In the genomic region with DNA sequence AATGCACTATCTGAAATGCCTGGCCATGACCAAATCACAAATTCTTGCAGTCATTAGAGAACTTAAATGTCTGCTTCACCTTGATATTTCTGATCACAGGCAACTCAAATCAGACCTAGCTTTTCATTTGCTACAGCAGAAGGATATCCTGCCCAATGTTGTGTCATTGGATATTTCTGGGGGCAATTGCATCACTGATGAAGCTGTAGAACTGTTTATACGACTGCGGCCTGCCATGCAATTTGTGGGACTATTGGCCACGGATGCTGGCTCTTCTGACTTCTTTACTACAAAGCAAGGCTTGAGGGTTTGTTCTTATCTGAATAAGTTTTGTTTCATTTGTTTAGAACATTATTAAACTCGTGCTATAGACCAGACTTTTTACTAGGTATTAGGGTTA, we compare ENCODE assay signal across 26 cellular contexts. TPM values are rescaled to one million over a fixed set of nuclear protein-coding genes. Genes with fewer than 3 reads are reported as not detected.
DNase-seq lines count a peak whose midpoint lies in the region; ATAC-seq, FAIRE-seq and TF ChIP-seq lines count a peak whose summit lies in the region.
"Had no signal": no experiment of that assay in that cellular context is flagged by ENCODE, and none has a peak within 500 bp of the region (broad histone marks: within the 10 kb centered on the region; RNA-seq: fewer than 3 reads in every experiment).

No MANE protein-coding gene starts in this region.

- no peak overlapping the region for H2AFZ ChIP-seq in GM12878 (ENCODE audit: control insufficient read depth, low read depth, low read length)
- H2AFZ ChIP-seq: GM23338 had no signal

- no peak for TF ChIP-seq RAD21 in GM12878 (IDR thresholded peaks at IDR 0.05; ENCODE audit: insufficient read depth, low read depth, low read length)

- TF ChIP-seq EP300 in GM12878 (IDR thresholded peaks at IDR 0.05; ENCODE audit: borderline replicate concordance in 1 of 2, control insufficient read depth in 1 of 2, low read depth in 2 of 2, low read length in 2 of 2), result no peak

- no peak overlapping the region for H3K4me3 ChIP-seq in GM12878
- H3K4me3 ChIP-seq in fibroblast of villous mesenchyme (ENCODE audit: low read depth, low read length), result no peak overlapping the region
- no peak overlapping the region for H3K4me3 ChIP-seq in gastrocnemius medialis
- H3K4me3 ChIP-seq: A549; BLaER1 treated with 17β-estradiol and CSF1 and Interleukin-3, amounts not matched to agents 10 nM and 100 nM; GM23338; HAP-1 had no signal

- ATAC-seq in GM12878 (no peak), gastrocnemius medialis (peak; percentile 90 to 93), left colon (no peak)
- ATAC-seq: A549, GM23338 had no signal

- H3K4me1 ChIP-seq in GM12878 (ENCODE audit: control insufficient read depth, insufficient read depth, low read length), result peaks cover 2% of the 10 kb centered on the region; the same call in 1 of the 2 replicates
- H3K4me1 ChIP-seq in gastrocnemius medialis, result peaks cover 0 to 13% of the 10 kb centered on the region in 2 donors
- H3K4me1 ChIP-seq: A549; BE2C; BLaER1 treated with 17β-estradiol and CSF1 and Interleukin-3, amounts not matched to agents 10 nM and 100 nM; HAP-1 had no signal

- POLR2A ChIA-PET in GM12878 (lab: Charles Lee), result no interaction called here

- BruUV-seq in GM12878 (replicated peaks; lab: Mats Ljungman, UMichigan), result TSS peak; percentile 46

- intact Hi-C loops in GM12878 (cut with micrococcal nuclease; ENCODE audit: unreplicated experiment), result no loop called here
- intact Hi-C loops in gastrocnemius medialis (cut with DNase I; ENCODE audit: low total_unique reads), result loop anchor here (2.0 kb wide), 1 partner anchor 69 kb away; the partner anchor contains the start of gene SCP2
- intact Hi-C loops in left colon (cut with DNase I, micrococcal nuclease), result no loop called here

- DNase-seq in H4 (ENCODE audit: low spot score) (peak; percentile 84), GM12878 (ENCODE audit: low read depth, low spot score) (no peak), fibroblast of villous mesenchyme (ENCODE audit: low read depth) (peak; percentile 19), gastrocnemius medialis (no peak), activated gamma-delta T cell treated with Interleukin-2 at 50 U/mL for 16 hours (no peak), NCI-H1930 (lab: John Stamatoyannopoulos, UW) (no peak), left colon (no peak)
- DNase-seq: 8988T; ACHN; AML-193; BE2C; CD4-positive, alpha-beta T cell; CD8-positive, alpha-beta memory T cell; DMS 273 treated with DMSO at 0.1 percent for 48 hours; DMS79; EL; GDM1 had no signal

- in situ Hi-C loops in GM12878 (cut with MboI) (no loop called here), gastrocnemius medialis (cut with MboI; ENCODE audit: low sequenced_read_pairs in 4 of 4) (no loop called here)

- no peaks in the 10 kb centered on the region; a peak in 2 of 4 replicates for H3K36me3 ChIP-seq in GM12878 (ENCODE audit: control insufficient read depth in 2 of 2, insufficient read depth in 2 of 2, low read length in 1 of 2)
- no peaks in the 10 kb centered on the region for H3K36me3 ChIP-seq in gastrocnemius medialis
- H3K36me3 ChIP-seq: BE2C; BLaER1 treated with 17β-estradiol and CSF1 and Interleukin-3, amounts not matched to agents 10 nM and 100 nM; HAP-1 had no signal

- no peak for TF ChIP-seq CTCF in GM12878 (IDR thresholded peaks at IDR 0.05 in 2 of 3, conservative IDR thresholded peaks at IDR 0.05 in 1 of 3; ENCODE audit: control insufficient read depth in 2 of 3, extremely low read depth in 1 of 3, insufficient read depth in 1 of 3, low read depth in 3 of 3, low read length in 3 of 3)
- TF ChIP-seq CTCF in fibroblast of villous mesenchyme (IDR thresholded peaks at IDR 0.05; ENCODE audit: insufficient read depth, low read depth, low read length), result no peak
- TF ChIP-seq CTCF in gastrocnemius medialis (IDR thresholded peaks at IDR 0.05 in 4 of 5, conservative IDR thresholded peaks at IDR 0.05 in 1 of 5), result no peak

- no peaks in the 10 kb centered on the region; the same call in 1 of the 2 replicates for H3K79me2 ChIP-seq in GM12878 (ENCODE audit: control insufficient read depth, insufficient read depth, low read length)

- SMC1A ChIA-PET in GM12878 (lab: Charles Lee; ENCODE audit: uncharacterized antibody, unreplicated experiment), result interaction anchor here (0.7 to 2.1 kb wide), 4 partner anchors 9 to 34 kb away, joined by 3 to 6 read pairs (median 6); partner anchors contain the start of gene ZYG11A

- no peak overlapping the region for H3K4me2 ChIP-seq in GM12878 (ENCODE audit: control insufficient read depth, insufficient read depth)
- H3K4me2 ChIP-seq: A549; BLaER1 treated with 17β-estradiol and CSF1 and Interleukin-3, amounts not matched to agents 10 nM and 100 nM; GM23338 had no signal

- no peaks in the 10 kb centered on the region for H4K20me1 ChIP-seq in GM12878 (ENCODE audit: control insufficient read depth, insufficient read depth)
- H4K20me1 ChIP-seq: BLaER1 treated with 17β-estradiol and CSF1 and Interleukin-3, amounts not matched to agents 10 nM and 100 nM had no signal

- TF ChIP-seq POLR2A in GM12878 (IDR thresholded peaks at IDR 0.05; ENCODE audit: low read depth, low read length), result no peak
- TF ChIP-seq POLR2A in gastrocnemius medialis (IDR thresholded peaks at IDR 0.05), result no peak

- no peak overlapping the region for H3K27ac ChIP-seq in GM12878 (ENCODE audit: control insufficient read depth, insufficient read depth)
- H3K27ac ChIP-seq in gastrocnemius medialis, result peak overlapping the region in 1 of 4 donors; percentile 20
- H3K27ac ChIP-seq: A549; BLaER1 treated with 17β-estradiol and CSF1 and Interleukin-3, amounts not matched to agents 10 nM and 100 nM had no signal

- CTCF ChIA-PET in GM12878 (lab: Yijun Ruan, JAX), result interaction anchor here (1.2 kb wide), 1 partner anchor 10 kb away, joined by 4 read pairs; no protein-coding TSS in a partner anchor

- no peaks in the 10 kb centered on the region for H3K9me3 ChIP-seq in GM12878 (replicated peaks; ENCODE audit: control insufficient read depth, insufficient read depth, low read length)
- no peaks in the 10 kb centered on the region for H3K9me3 ChIP-seq in gastrocnemius medialis
- H3K9me3 ChIP-seq: A549; BE2C; BLaER1 treated with 17β-estradiol and CSF1 and Interleukin-3, amounts not matched to agents 10 nM and 100 nM; HAP-1 had no signal

- no peaks in the 10 kb centered on the region for H3K27me3 ChIP-seq in GM12878 (replicated peaks in 1 of 2; ENCODE audit: control insufficient read depth in 2 of 2, insufficient read depth in 2 of 2, low read length in 1 of 2)
- no peaks in the 10 kb centered on the region for H3K27me3 ChIP-seq in gastrocnemius medialis
- H3K27me3 ChIP-seq: BE2C; BLaER1 treated with 17β-estradiol and CSF1 and Interleukin-3, amounts not matched to agents 10 nM and 100 nM had no signal

- WGBS in GM12878 (ENCODE audit: insufficient coverage, insufficient replicate concordance, low lambda C conversion rate, missing lambda C conversion rate), result 98% methylated on average over 4 of the region's 4 CpGs

- no peak overlapping the region for H3K9ac ChIP-seq in GM12878 (ENCODE audit: control insufficient read depth, insufficient read depth, low read length)
- H3K9ac ChIP-seq: BLaER1 treated with 17β-estradiol and CSF1 and Interleukin-3, amounts not matched to agents 10 nM and 100 nM had no signal

- RAD21 ChIA-PET in GM12878 (lab: Charles Lee; ENCODE audit: unreplicated experiment), result interaction anchor here (0.6 kb wide), 1 partner anchor 52 kb away, joined by 3 read pairs; no protein-coding TSS in a partner anchor

- no peak for FAIRE-seq in GM12878 (lab: Jason Lieb, UNC)
- FAIRE-seq: A549, D721Med, GM12891, GM18507, H54 had no signal

TF ChIP-seq in GM12878, 131 proteins besides CTCF, POLR2A, EP300 and RAD21:
- TF ChIP-seq MEF2A (IDR thresholded peaks at IDR 0.05; ENCODE audit: insufficient read depth, low read depth, low read length), result no peak
- TF ChIP-seq, protein P1, sequence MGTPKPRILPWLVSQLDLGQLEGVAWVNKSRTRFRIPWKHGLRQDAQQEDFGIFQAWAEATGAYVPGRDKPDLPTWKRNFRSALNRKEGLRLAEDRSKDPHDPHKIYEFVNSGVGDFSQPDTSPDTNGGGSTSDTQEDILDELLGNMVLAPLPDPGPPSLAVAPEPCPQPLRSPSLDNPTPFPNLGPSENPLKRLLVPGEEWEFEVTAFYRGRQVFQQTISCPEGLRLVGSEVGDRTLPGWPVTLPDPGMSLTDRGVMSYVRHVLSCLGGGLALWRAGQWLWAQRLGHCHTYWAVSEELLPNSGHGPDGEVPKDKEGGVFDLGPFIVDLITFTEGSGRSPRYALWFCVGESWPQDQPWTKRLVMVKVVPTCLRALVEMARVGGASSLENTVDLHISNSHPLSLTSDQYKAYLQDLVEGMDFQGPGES (IDR thresholded peaks at IDR 0.05), result no peak

RNA-seq across cellular contexts. Expression of gene ZYG11A, which starts 14.9 kb away (rescaled TPM):
- 3.1 and 4.5 TPM in 2 replicates for total RNA-seq in H4 (2014; rRNA removed; shearing (Covaris generic))
- total RNA-seq in GM12878 (2013; cell fraction: nucleolus; rRNA removed), result 31.5 TPM in 2 replicates
- total RNA-seq in GM12878 (2014; rRNA removed) (0.96 and 0.98 TPM in 2 replicates), GM12878 (2014; rRNA removed; fragmentation: Illumina TruSeq; extraction: Trizol) (0.98 and 1.1 TPM in 2 replicates), GM12878 (2021) (0.74 and 0.87 TPM in 2 replicates), fibroblast of villous mesenchyme (0.32 and 1.7 TPM in 2 replicates), gastrocnemius medialis (not detected), left colon (under 1 TPM; 0.06 to 0.12 TPM)
- 0.87 TPM for polyA plus RNA-seq in GM12878 (2011; ENCODE audit: low read depth)
- polyA plus RNA-seq in GM12878 (2011; rRNA removed) (6.4 and 7.2 TPM in 2 replicates), GM12878 (2014; fragmentation: Illumina TruSeq; extraction: Trizol) (0.51 and 0.68 TPM in 2 replicates), GM12878 (2014; fragmentation: Nextera tagmentation; extraction: Ambion mirVana) (under 1 TPM; 0.22 to 0.26 TPM), GM12878 (2014; rRNA removed) (0.65 and 0.68 TPM in 2 replicates), GM12878 (2016; fragmentation: Nextera tagmentation; extraction: Ambion mirVana) (under 1 TPM; 0.25 to 0.48 TPM)
- polyA plus RNA-seq in GM12878 (2011; cell fraction: cytosol; rRNA removed), result 3.9 and 4.1 TPM in 2 replicates
- 12.4 and 13.6 TPM in 2 replicates for polyA plus RNA-seq in GM12878 (2011; cell fraction: nucleus; rRNA removed)
- 0.93 and 1.0 TPM in 2 replicates for polyA plus RNA-seq in GM12878 (2012)
- 15.5 and 17.0 TPM in 2 replicates for polyA minus RNA-seq in GM12878 (2011; rRNA and poly(A)+ RNA removed)
- 5.6 and 6.8 TPM in 2 replicates for polyA minus RNA-seq in GM12878 (2011; cell fraction: cytosol; rRNA and poly(A)+ RNA removed)
- 11.7 and 16.8 TPM in 2 replicates for polyA minus RNA-seq in GM12878 (2011; cell fraction: nucleus; rRNA and poly(A)+ RNA removed)
- polyA plus RNA-seq: CD14-positive monocyte; CD8-positive, alpha-beta memory T cell had no signal

Comparison
In these comparisons a context has a peak if more than half of its experiments do, and no peak if none do; other contexts are left out.
1. DNase-seq: peak in H4 (single experiment) and fibroblast of villous mesenchyme (single experiment); none in GM12878 (single experiment), gastrocnemius medialis (0 of 2), activated gamma-delta T cell treated with Interleukin-2 at 50 U/mL for 16 hours (single experiment), NCI-H1930 (0 of 2) and left colon (0 of 2).
2. ATAC-seq: peak in gastrocnemius medialis (2 of 2); none in GM12878 (single experiment) and left colon (single experiment).